ENCODE assay signal across 1 cellular context in the genomic region with DNA sequence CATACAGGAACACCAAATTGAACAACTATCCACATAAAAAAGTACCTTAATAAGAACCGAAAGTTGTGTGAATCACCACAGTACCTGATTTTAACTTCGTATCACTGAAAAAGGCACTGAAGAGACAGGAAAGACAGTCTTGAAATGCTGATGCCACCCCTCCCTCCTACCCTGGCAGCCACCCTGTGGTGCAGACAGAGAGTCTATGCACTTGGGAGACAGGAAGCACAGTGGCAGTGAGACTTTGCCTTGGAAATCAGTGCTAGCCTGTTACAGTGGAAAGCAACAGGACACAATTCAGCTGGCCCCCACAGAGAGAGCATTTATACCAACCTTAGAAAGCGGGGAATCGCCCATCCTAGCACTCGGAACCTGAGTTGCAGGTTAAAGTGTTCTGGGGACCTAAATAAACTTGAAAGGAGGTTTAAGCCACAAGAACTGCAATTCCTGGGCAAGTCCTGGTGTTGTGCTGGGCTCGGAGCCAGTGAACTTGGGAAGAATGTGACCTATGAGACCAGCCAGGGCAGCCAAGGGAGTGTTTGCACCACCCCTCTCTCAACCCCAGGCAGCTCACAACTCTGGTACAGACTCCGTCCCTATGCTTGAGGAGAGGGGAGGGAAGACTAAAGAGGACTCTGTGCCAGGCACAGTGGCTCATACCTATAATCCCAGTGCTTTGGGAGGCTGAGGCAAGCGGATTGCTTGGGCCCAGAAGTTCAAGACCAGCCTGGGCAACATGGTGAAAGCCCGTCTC.
TF ChIP-seq lines count a peak whose summit lies in the region.

No MANE protein-coding gene starts in this region.

TF ChIP-seq in GM23338, 12 proteins besides CTCF, POLR2A, EP300 and RAD21 (continued from another document):
- TF ChIP-seq, protein P1, sequence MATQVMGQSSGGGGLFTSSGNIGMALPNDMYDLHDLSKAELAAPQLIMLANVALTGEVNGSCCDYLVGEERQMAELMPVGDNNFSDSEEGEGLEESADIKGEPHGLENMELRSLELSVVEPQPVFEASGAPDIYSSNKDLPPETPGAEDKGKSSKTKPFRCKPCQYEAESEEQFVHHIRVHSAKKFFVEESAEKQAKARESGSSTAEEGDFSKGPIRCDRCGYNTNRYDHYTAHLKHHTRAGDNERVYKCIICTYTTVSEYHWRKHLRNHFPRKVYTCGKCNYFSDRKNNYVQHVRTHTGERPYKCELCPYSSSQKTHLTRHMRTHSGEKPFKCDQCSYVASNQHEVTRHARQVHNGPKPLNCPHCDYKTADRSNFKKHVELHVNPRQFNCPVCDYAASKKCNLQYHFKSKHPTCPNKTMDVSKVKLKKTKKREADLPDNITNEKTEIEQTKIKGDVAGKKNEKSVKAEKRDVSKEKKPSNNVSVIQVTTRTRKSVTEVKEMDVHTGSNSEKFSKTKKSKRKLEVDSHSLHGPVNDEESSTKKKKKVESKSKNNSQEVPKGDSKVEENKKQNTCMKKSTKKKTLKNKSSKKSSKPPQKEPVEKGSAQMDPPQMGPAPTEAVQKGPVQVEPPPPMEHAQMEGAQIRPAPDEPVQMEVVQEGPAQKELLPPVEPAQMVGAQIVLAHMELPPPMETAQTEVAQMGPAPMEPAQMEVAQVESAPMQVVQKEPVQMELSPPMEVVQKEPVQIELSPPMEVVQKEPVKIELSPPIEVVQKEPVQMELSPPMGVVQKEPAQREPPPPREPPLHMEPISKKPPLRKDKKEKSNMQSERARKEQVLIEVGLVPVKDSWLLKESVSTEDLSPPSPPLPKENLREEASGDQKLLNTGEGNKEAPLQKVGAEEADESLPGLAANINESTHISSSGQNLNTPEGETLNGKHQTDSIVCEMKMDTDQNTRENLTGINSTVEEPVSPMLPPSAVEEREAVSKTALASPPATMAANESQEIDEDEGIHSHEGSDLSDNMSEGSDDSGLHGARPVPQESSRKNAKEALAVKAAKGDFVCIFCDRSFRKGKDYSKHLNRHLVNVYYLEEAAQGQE (IDR thresholded peaks at IDR 0.05; ENCODE audit: unreplicated experiment) = no peak
- no peak for TF ChIP-seq CREB1 (CRISPR knock-in tag; IDR thresholded peaks at IDR 0.05; ENCODE audit: low read depth)
- no peak for TF ChIP-seq ZNF331 (CRISPR knock-in tag; IDR thresholded peaks at IDR 0.05; ENCODE audit: low read depth)
- TF ChIP-seq NANOG (IDR thresholded peaks at IDR 0.05; ENCODE audit: borderline replicate concordance) = no peak
- TF ChIP-seq ZNF114 (CRISPR knock-in tag; IDR thresholded peaks at IDR 0.05) = no peak
- no peak for TF ChIP-seq STAT1 (IDR thresholded peaks at IDR 0.05; ENCODE audit: unreplicated experiment)
- TF ChIP-seq EZH2 (IDR thresholded peaks at IDR 0.05; ENCODE audit: low read depth, unreplicated experiment) = no peak
- no peak for TF ChIP-seq EZH2phosphoT487 (IDR thresholded peaks at IDR 0.05; ENCODE audit: unreplicated experiment)
- TF ChIP-seq POLR2AphosphoS5 (IDR thresholded peaks at IDR 0.05; ENCODE audit: low read depth) = no peak
